ENCODE assay signal across 1 cellular context in genomic region chr14:105468621-105469241, GRCh38.
TF ChIP-seq lines count a peak whose summit lies in the region.

No MANE protein-coding gene starts in this region.

TF ChIP-seq in GM23338, 12 proteins besides CTCF, POLR2A, EP300 and RAD21:
- TF ChIP-seq REST (IDR thresholded peaks at IDR 0.05; ENCODE audit: unreplicated experiment) (no peak), ZNF331 (CRISPR knock-in tag; IDR thresholded peaks at IDR 0.05; ENCODE audit: low read depth) (no peak), ZNF462 (CRISPR knock-in tag; IDR thresholded peaks at IDR 0.05) (no peak), CREB1 (CRISPR knock-in tag; IDR thresholded peaks at IDR 0.05; ENCODE audit: low read depth) (no peak), EZH2phosphoT487 (IDR thresholded peaks at IDR 0.05; ENCODE audit: unreplicated experiment) (no peak), ETS1 (IDR thresholded peaks at IDR 0.05) (no peak), JUNB (IDR thresholded peaks at IDR 0.05; ENCODE audit: unreplicated experiment) (no peak), POLR2AphosphoS5 (IDR thresholded peaks at IDR 0.05; ENCODE audit: low read depth) (no peak; the same call in 1 of the 2 replicates), NANOG (IDR thresholded peaks at IDR 0.05; ENCODE audit: borderline replicate concordance) (no peak), EZH2 (IDR thresholded peaks at IDR 0.05; ENCODE audit: low read depth, unreplicated experiment) (no peak), STAT1 (IDR thresholded peaks at IDR 0.05; ENCODE audit: unreplicated experiment) (no peak), ZNF114 (CRISPR knock-in tag; IDR thresholded peaks at IDR 0.05) (no peak)
